Comparison of ENCODE assay signal across 34 cellular contexts in genomic region chr16:68455631-68456030, GRCh38. TPM values are rescaled to one million over a fixed set of nuclear protein-coding genes. Genes with fewer than 3 reads are reported as not detected.
"Had no signal": no experiment of that assay in that cellular context is flagged by ENCODE, and none has a peak within 500 bp of the region (broad histone marks: within the 10 kb centered on the region; RNA-seq: fewer than 3 reads in every experiment).

No MANE protein-coding gene starts in this region.

- H3K4me3 Mint-ChIP-seq: activated B cell treated with CpG ODN at 0.5 μM for 24 hours; activated CD8-positive, alpha-beta T cell treated with anti-CD3 and anti-CD28 coated beads for 36 hours; activated naive CD8-positive, alpha-beta T cell; activated T-cell treated with anti-CD3 and anti-CD28 coated beads, Interleukin-2, amount 50 U/mL, for 4 hours; activated T-helper 17 cell treated with anti-CD3 and anti-CD28 coated beads, Interleukin-2, amount 50 U/mL, for 72 hours; dendritic cell treated with granulocyte-macrophage colony-stimulating factor and Interleukin-4, amounts not matched to agents 40 ng/mL and 50 ng/mL, for 4 days; endodermal cell; T-helper 1 cell treated with Interleukin-12 subunit alpha and Interleukin-12 subunit beta and Interleukin-4 antibody, amounts not matched to agents 30 μg/mL and 1 μg/mL, for 36 hours; T-helper 2 cell treated with Interferon-gamma antibody and Interleukin-4, amounts not matched to agents 5 μg/mL and 100 μg/mL, for 36 hours had no signal

- H3K27ac Mint-ChIP-seq: activated B cell treated with CpG ODN at 0.5 μM for 24 hours; activated CD8-positive, alpha-beta T cell treated with anti-CD3 and anti-CD28 coated beads for 36 hours; activated naive CD8-positive, alpha-beta T cell; activated T-helper 17 cell treated with anti-CD3 and anti-CD28 coated beads, Interleukin-2, amount 50 U/mL, for 72 hours; dendritic cell treated with granulocyte-macrophage colony-stimulating factor and Interleukin-4, amounts not matched to agents 40 ng/mL and 50 ng/mL, for 4 days; endodermal cell; T-helper 1 cell treated with Interleukin-12 subunit alpha and Interleukin-12 subunit beta and Interleukin-4 antibody, amounts not matched to agents 30 μg/mL and 1 μg/mL, for 36 hours; T-helper 2 cell treated with Interferon-gamma antibody and Interleukin-4, amounts not matched to agents 5 μg/mL and 100 μg/mL, for 36 hours had no signal

- H3K4me1 Mint-ChIP-seq: activated B cell treated with CpG ODN at 0.5 μM for 24 hours; activated T-helper 17 cell treated with anti-CD3 and anti-CD28 coated beads, Interleukin-2, amount 50 U/mL, for 72 hours; endodermal cell had no signal

- H3K4me3 ChIP-seq: cardiac muscle cell, coronary artery, dorsolateral prefrontal cortex had no signal

- DNase-seq: activated B cell treated with CpG ODN at 0.5 μM for 24 hours; activated CD4-positive, alpha-beta T cell treated with anti-CD3 and anti-CD28 coated beads for 48 hours; activated CD4-positive, alpha-beta T cell treated with anti-CD3 and anti-CD28 coated beads, Interleukin-2, amount 50 U/mL, for 1 hour; activated CD4-positive, alpha-beta T cell treated with anti-CD3 and anti-CD28 coated beads, Interleukin-2, amount 50 U/mL, for 48 hours; activated CD8-positive, alpha-beta memory T cell treated with anti-CD3 and anti-CD28 coated beads for 24 hours; activated CD8-positive, alpha-beta T cell treated with anti-CD3 and anti-CD28 coated beads for 36 hours; activated effector memory CD4-positive, alpha-beta T cell treated with Interleukin-2 at 50 U/mL for 16 hours; activated gamma-delta T cell treated with Interleukin-2 at 50 U/mL for 16 hours; activated naive CD4-positive, alpha-beta T cell treated with anti-CD3 and anti-CD28 coated beads, Interleukin-2, amount 50 U/mL, for 16 hours; activated naive CD4-positive, alpha-beta T cell treated with Interleukin-2 at 50 U/mL for 16 hours; activated T-cell treated with anti-CD3 and anti-CD28 coated beads, Interleukin-2, amount 50 U/mL, for 4 hours; amniotic stem cell; anterior cingulate cortex; central memory CD4-positive, alpha-beta T cell; cerebellar nuclear complex; dorsolateral prefrontal cortex; effector memory CD4-positive, alpha-beta T cell; endodermal cell; foreskin fibroblast; head of caudate nucleus; T1000; WERI-Rb-1 had no signal

- FAIRE-seq: astrocyte, frontal cortex had no signal

- H3K36me3 ChIP-seq: cardiac muscle cell, WERI-Rb-1 had no signal

- H3K27me3 ChIP-seq: cardiac muscle cell, dorsolateral prefrontal cortex had no signal

- H3K9me3 Mint-ChIP-seq: activated B cell treated with CpG ODN at 0.5 μM for 24 hours; activated CD8-positive, alpha-beta T cell treated with anti-CD3 and anti-CD28 coated beads for 36 hours; activated T-cell treated with anti-CD3 and anti-CD28 coated beads, Interleukin-2, amount 50 U/mL, for 4 hours; activated T-helper 17 cell treated with anti-CD3 and anti-CD28 coated beads, Interleukin-2, amount 50 U/mL, for 72 hours; dendritic cell treated with granulocyte-macrophage colony-stimulating factor and Interleukin-4, amounts not matched to agents 40 ng/mL and 50 ng/mL, for 4 days; endodermal cell; T-helper 1 cell treated with Interleukin-12 subunit alpha and Interleukin-12 subunit beta and Interleukin-4 antibody, amounts not matched to agents 30 μg/mL and 1 μg/mL, for 36 hours; T-helper 2 cell treated with Interferon-gamma antibody and Interleukin-4, amounts not matched to agents 5 μg/mL and 100 μg/mL, for 36 hours had no signal

- H3K27me3 Mint-ChIP-seq: activated CD8-positive, alpha-beta T cell treated with anti-CD3 and anti-CD28 coated beads for 36 hours; activated naive CD8-positive, alpha-beta T cell; activated T-helper 17 cell treated with anti-CD3 and anti-CD28 coated beads, Interleukin-2, amount 50 U/mL, for 72 hours had no signal

- ATAC-seq: activated CD4-positive, CD25-positive, alpha-beta regulatory T cell treated with anti-CD3 and anti-CD28 coated beads, Interleukin-2, amount 50 U/mL, for 24 hours; activated CD8-positive, alpha-beta T cell treated with anti-CD3 and anti-CD28 coated beads for 36 hours; activated T-cell treated with anti-CD3 and anti-CD28 coated beads, Interleukin-2, amount 50 U/mL, for 4 hours; activated T-helper 17 cell treated with anti-CD3 and anti-CD28 coated beads, Interleukin-2, amount 50 U/mL, for 72 hours; esophagus mucosa had no signal

RNA-seq across cellular contexts. Expression of gene SMPD3, which starts 7.3 kb away (rescaled TPM):
- total RNA-seq: epithelial cell of proximal tubule had no signal
